Comparison of ENCODE assay signal across 17 cellular contexts in the genomic region with DNA sequence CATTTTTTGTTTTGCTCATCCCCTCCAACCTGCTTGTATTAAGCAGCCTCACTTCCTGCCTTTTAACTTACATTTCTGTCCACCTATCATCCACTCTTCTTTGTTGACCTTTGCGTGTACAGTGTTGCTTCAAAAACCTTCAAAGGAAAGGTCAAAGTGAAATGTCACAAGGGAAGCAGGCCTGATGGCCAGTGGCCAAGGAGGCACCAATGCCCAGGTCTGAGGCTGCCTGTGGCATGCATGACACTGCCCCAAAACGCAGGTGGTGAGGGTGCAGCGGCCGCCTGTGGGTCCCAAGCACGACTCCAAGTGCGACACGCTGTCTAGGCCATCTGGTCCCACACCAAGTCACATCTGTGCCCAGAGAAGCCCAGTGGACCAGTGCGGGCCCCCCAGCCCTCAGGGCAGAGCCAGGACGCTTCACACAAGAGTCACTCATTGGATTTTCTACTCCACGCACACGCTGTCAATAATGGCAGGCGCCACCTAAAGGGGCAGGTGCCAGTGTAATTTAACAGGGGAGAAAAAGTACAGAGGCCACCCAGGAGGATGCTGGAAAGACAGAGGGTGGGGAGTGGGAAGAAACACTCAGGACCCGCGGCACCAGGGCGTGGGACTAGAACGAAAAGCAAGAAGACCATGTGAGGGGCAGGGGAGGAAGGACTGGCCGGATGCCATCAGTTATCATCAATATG. TPM values are rescaled to one million over a fixed set of nuclear protein-coding genes. Genes with fewer than 3 reads are reported as not detected.
DNase-seq lines count a peak whose midpoint lies in the region; ATAC-seq, FAIRE-seq and TF ChIP-seq lines count a peak whose summit lies in the region.
"Had no signal": no experiment of that assay in that cellular context is flagged by ENCODE, and none has a peak within 500 bp of the region (broad histone marks: within the 10 kb centered on the region; RNA-seq: fewer than 3 reads in every experiment).

No MANE protein-coding gene starts in this region.

- H3K4me2 ChIP-seq in neural progenitor cell (no peak overlapping the region), PC-3 (ENCODE audit: low read length) (no peak overlapping the region)
- H3K4me2 ChIP-seq: BLaER1 treated with 17β-estradiol and CSF1 and Interleukin-3, amounts not matched to agents 10 nM and 100 nM; PC-9 had no signal

- no peak for ATAC-seq in effector memory CD8-positive, alpha-beta T cell (replicated peaks)
- ATAC-seq in PC-3, result no peak
- ATAC-seq: Right ventricle myocardium inferior had no signal

- H3F3A ChIP-seq in neural progenitor cell (ENCODE audit: low read depth) (peaks cover 6% of the 10 kb centered on the region), PC-3 (ENCODE audit: low read length, unreplicated experiment) (no peaks in the 10 kb centered on the region)

- no peak for FAIRE-seq in urothelium cell line (lab: Jason Lieb, UNC)

- H3K27me3 ChIP-seq in neural progenitor cell, result no peaks in the 10 kb centered on the region
- no peaks in the 10 kb centered on the region for H3K27me3 ChIP-seq in PC-3 (ENCODE audit: low read length)
- H3K27me3 ChIP-seq: BLaER1 treated with 17β-estradiol and CSF1 and Interleukin-3, amounts not matched to agents 10 nM and 100 nM had no signal

- POLR2A ChIA-PET in PC-3 (lab: Charles Lee; ENCODE audit: unreplicated experiment), result no interaction called here

- CTCF ChIA-PET in PC-3 (lab: Charles Lee), result no interaction called here

- no peaks in the 10 kb centered on the region for H3K36me3 ChIP-seq in neural progenitor cell
- no peaks in the 10 kb centered on the region for H3K36me3 ChIP-seq in PC-3 (ENCODE audit: low read depth, low read length)

- no peaks in the 10 kb centered on the region for H3K9me2 ChIP-seq in PC-3 (replicated peaks; ENCODE audit: low read length)

- H4K20me1 ChIP-seq in neural progenitor cell (ENCODE audit: low read depth), result peaks cover 20% of the 10 kb centered on the region
- H4K20me1 ChIP-seq in PC-3 (ENCODE audit: low read length), result peaks cover 32% of the 10 kb centered on the region; the same call in 1 of the 2 replicates

- peak overlapping the region; percentile 5 to 87 for H3K27ac Mint-ChIP-seq in effector memory CD8-positive, alpha-beta T cell
- H3K27ac Mint-ChIP-seq in neural progenitor cell, result peak overlapping the region; percentile 0

- no peak for TF ChIP-seq CTCF in neural progenitor cell (IDR thresholded peaks at IDR 0.05)
- no peak for TF ChIP-seq CTCF in PC-3 (conservative IDR thresholded peaks at IDR 0.05; ENCODE audit: low read depth, low read length)

- H3K4me1 Mint-ChIP-seq in effector memory CD8-positive, alpha-beta T cell (ENCODE audit: low read depth in 2 of 2), result peaks cover 9 to 16% of the 10 kb centered on the region in 2 donors
- H3K4me1 Mint-ChIP-seq in neural progenitor cell, result peaks cover 40% of the 10 kb centered on the region

- H3K4me3 ChIP-seq in neural progenitor cell, result no peak overlapping the region
- H3K4me3 ChIP-seq in PC-3 (ENCODE audit: low read length), result no peak overlapping the region
- H3K4me3 ChIP-seq: BLaER1 treated with 17β-estradiol and CSF1 and Interleukin-3, amounts not matched to agents 10 nM and 100 nM; PC-9 had no signal

- H3K9ac ChIP-seq in neural progenitor cell (no peak overlapping the region), PC-3 (ENCODE audit: low read length) (no peak overlapping the region)
- H3K9ac ChIP-seq: BLaER1 treated with 17β-estradiol and CSF1 and Interleukin-3, amounts not matched to agents 10 nM and 100 nM had no signal

- peaks cover 14% of the 10 kb centered on the region for H3K36me3 Mint-ChIP-seq in effector memory CD8-positive, alpha-beta T cell (ENCODE audit: insufficient read depth)
- peaks cover 13% of the 10 kb centered on the region for H3K36me3 Mint-ChIP-seq in neural progenitor cell

- intact Hi-C loops in PC-3 (cut with micrococcal nuclease), result no loop called here

- H3K4me1 ChIP-seq in neural progenitor cell, result peaks cover 18% of the 10 kb centered on the region
- 0 out of 2 replicates have a peak, but pooled peaks cover 2% of the 10 kb centered on the region for H3K4me1 ChIP-seq in PC-3 (ENCODE audit: insufficient read depth, low read length)

- no peaks in the 10 kb centered on the region for H3K9me3 ChIP-seq in neural progenitor cell (ENCODE audit: low read depth)
- H3K9me3 ChIP-seq in PC-3 (ENCODE audit: low read length), result no peaks in the 10 kb centered on the region

- H3K27ac ChIP-seq in neural progenitor cell, result no peak overlapping the region
- H3K27ac ChIP-seq in PC-3 (ENCODE audit: low read length), result no peak overlapping the region
- H3K27ac ChIP-seq: BLaER1 treated with 17β-estradiol and CSF1 and Interleukin-3, amounts not matched to agents 10 nM and 100 nM; PC-9 had no signal

- peaks cover 95% of the 10 kb centered on the region for H3K79me2 ChIP-seq in neural progenitor cell (ENCODE audit: low read depth)
- peaks cover 100% of the 10 kb centered on the region for H3K79me2 ChIP-seq in PC-3 (ENCODE audit: low read length)

- H3K9me3 Mint-ChIP-seq in effector memory CD8-positive, alpha-beta T cell, result no peaks in the 10 kb centered on the region
- peaks cover 11% of the 10 kb centered on the region for H3K9me3 Mint-ChIP-seq in neural progenitor cell
- H3K9me3 Mint-ChIP-seq: IgD-negative memory B cell had no signal

- no TSS peak for BruUV-seq in PC-3 (replicated peaks; lab: Mats Ljungman, UMichigan)

- H2AFZ ChIP-seq in neural progenitor cell (replicated peaks) (no peak overlapping the region), PC-3 (ENCODE audit: low read length) (no peak overlapping the region)
- H2AFZ ChIP-seq: PC-9 had no signal

- peak; percentile 22 for DNase-seq in NCI-H510A treated with DMSO at 0.1 percent for 48 hours (lab: John Stamatoyannopoulos, UW)
- DNase-seq in NCI-H510A (lab: John Stamatoyannopoulos, UW), result no peak
- peak; percentile 6 for DNase-seq in NCI-H69 (lab: John Stamatoyannopoulos, UW)
- no peak for DNase-seq in effector memory CD8-positive, alpha-beta T cell
- DNase-seq in neural progenitor cell (ENCODE audit: low spot score), result no peak
- DNase-seq in PC-3, result no peak
- no peak for DNase-seq in urothelium cell line (ENCODE audit: low spot score)
- no peak for DNase-seq in stimulated activated CD4-positive, alpha-beta T cell treated with anti-CD3 and anti-CD28 coated beads, Interleukin-4, amount 100 ng/mL, for 24 hours
- DNase-seq: 8988T, DMS153, NCI-H1417 treated with DMSO at 0.1 percent for 48 hours, NCI-H2029 treated with DMSO at 0.1 percent for 48 hours, NCI-H524 treated with DMSO at 0.1 percent for 48 hours, PC-9 had no signal

- H3K27me3 Mint-ChIP-seq in effector memory CD8-positive, alpha-beta T cell, result no peaks in the 10 kb centered on the region
- H3K27me3 Mint-ChIP-seq in neural progenitor cell (ENCODE audit: insufficient read depth, low read depth), result peaks cover 8% of the 10 kb centered on the region
- H3K27me3 Mint-ChIP-seq: IgD-negative memory B cell had no signal

- no peak overlapping the region for H3K4me3 Mint-ChIP-seq in effector memory CD8-positive, alpha-beta T cell
- H3K4me3 Mint-ChIP-seq in neural progenitor cell, result no peak overlapping the region

RNA-seq across cellular contexts. Expression of a gene that starts 23.5 kb away (rescaled TPM):
- total RNA-seq in neural progenitor cell (ENCODE audit: low replicate concordance), result 12.4 and 16.2 TPM in 2 replicates
- 19.5 and 29.3 TPM in 2 replicates for total RNA-seq in PC-3 (2014; rRNA removed)

Comparison
In these comparisons a context has a peak if more than half of its experiments do, and no peak if none do; other contexts are left out.
1. DNase-seq: peak in NCI-H510A treated with DMSO at 0.1 percent for 48 hours (single experiment) and NCI-H69 (single experiment); none in NCI-H510A (single experiment), effector memory CD8-positive, alpha-beta T cell (0 of 3), neural progenitor cell (single experiment), PC-3 (single experiment), urothelium cell line (single experiment) and stimulated activated CD4-positive, alpha-beta T cell treated with anti-CD3 and anti-CD28 coated beads, Interleukin-4, amount 100 ng/mL, for 24 hours (single experiment).